Comparison of ENCODE assay signal across 1 cellular context in the genomic region with DNA sequence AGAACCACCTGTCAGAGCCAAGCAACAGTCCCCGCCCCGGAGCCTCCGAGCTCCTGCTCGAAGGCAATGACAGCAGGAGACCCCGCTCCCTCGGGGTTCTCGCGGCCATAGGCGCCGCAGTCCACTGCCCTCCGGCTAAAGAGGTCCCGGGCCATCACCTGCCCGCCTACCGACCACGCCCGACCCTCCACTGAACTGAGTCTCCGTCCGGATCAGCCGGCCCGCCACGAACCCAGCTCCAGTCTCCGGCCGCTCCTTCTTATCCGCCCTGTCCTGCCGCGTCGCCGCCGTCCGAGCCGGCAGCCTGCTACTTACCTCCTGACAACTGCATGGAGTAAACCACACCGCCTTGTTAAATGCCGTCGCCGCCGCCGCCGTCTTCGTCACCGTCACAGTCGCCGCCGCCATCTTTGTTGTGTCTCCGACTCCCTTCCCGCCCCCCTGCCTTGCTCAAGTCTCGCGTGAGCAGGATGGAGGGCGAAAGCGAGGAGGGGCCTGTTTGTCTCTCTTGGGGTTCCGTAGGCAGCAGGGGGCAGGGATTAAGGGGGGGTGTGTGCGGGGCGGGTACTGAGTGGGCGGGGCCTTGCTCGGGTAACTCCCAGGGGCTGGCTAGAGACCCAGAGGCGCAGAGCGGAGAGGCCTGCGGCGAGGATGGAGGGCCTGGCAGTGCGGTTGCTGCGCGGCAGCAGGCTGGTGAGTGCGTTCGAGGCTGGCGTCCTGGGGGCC.
TF ChIP-seq lines count a peak whose summit lies in the region.

TSS of gene ACADSB (plus strand) at position 628 of the 726 bp plus-strand sequence. CDS start at position 652, 24 bp downstream.
A gene with protein sequence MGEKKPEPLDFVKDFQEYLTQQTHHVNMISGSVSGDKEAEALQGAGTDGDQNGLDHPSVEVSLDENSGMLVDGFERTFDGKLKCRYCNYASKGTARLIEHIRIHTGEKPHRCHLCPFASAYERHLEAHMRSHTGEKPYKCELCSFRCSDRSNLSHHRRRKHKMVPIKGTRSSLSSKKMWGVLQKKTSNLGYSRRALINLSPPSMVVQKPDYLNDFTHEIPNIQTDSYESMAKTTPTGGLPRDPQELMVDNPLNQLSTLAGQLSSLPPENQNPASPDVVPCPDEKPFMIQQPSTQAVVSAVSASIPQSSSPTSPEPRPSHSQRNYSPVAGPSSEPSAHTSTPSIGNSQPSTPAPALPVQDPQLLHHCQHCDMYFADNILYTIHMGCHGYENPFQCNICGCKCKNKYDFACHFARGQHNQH (minus strand): TSS at position 417 of the 726 bp plus-strand sequence. CDS start 10,170 bp downstream, outside the sequence.

TF ChIP-seq in HepG2, 621 proteins besides CTCF, POLR2A, EP300 and RAD21 (continued from another document):
- peak; percentile 52; the same call in 1 of the 2 replicates for TF ChIP-seq BRCA1 (CRISPR knock-in tag; IDR thresholded peaks at IDR 0.05)
- TF ChIP-seq ATF3 (CRISPR knock-in tag; IDR thresholded peaks at IDR 0.05), result no peak
